In genomic region chr13:27257648-27258253, GRCh38 we compare ENCODE assay signal across 1 cellular context.
TF ChIP-seq lines count a peak whose summit lies in the region.

No MANE protein-coding gene starts in this region.

TF ChIP-seq in HepG2, 621 proteins besides CTCF, POLR2A, EP300 and RAD21:
- TF ChIP-seq ZNF678 (CRISPR knock-in tag; IDR thresholded peaks at IDR 0.05) (no peak), ZC3H4 (CRISPR knock-in tag; IDR thresholded peaks at IDR 0.05; ENCODE audit: borderline replicate concordance) (peak; percentile 91), ZHX2 (IDR thresholded peaks at IDR 0.05; ENCODE audit: low read depth) (no peak), ZHX2 (CRISPR knock-in tag; IDR thresholded peaks at IDR 0.05; ENCODE audit: borderline replicate concordance) (no peak), GABPA (IDR thresholded peaks at IDR 0.05; ENCODE audit: low read depth, low read length) (no peak), GABPA (CRISPR knock-in tag; IDR thresholded peaks at IDR 0.05; ENCODE audit: low read depth) (no peak), TRAFD1 (CRISPR knock-in tag; IDR thresholded peaks at IDR 0.05; ENCODE audit: borderline replicate concordance) (no peak), JUNB (CRISPR knock-in tag; IDR thresholded peaks at IDR 0.05; ENCODE audit: borderline replicate concordance) (0 out of 2 replicates have a peak, but pooled peaks have one; percentile 35), POLR2AphosphoS2 (IDR thresholded peaks at IDR 0.05; ENCODE audit: low read depth, low read length) (peak; percentile 92), ZC3H13 (CRISPR knock-in tag; IDR thresholded peaks at IDR 0.05) (peak; percentile 42; the same call in 1 of the 2 replicates), PAF1 (CRISPR knock-in tag; IDR thresholded peaks at IDR 0.05) (0 out of 2 replicates have a peak, but pooled peaks have one; percentile 73), RBFOX2 (IDR thresholded peaks at IDR 0.05; ENCODE audit: low read depth, low read length) (peak; percentile 57; the same call in 1 of the 2 replicates), MBNL3 (CRISPR knock-in tag; conservative IDR thresholded peaks at IDR 0.05) (no peak), POLR2G (IDR thresholded peaks at IDR 0.05; ENCODE audit: low read depth, low read length) (peak; percentile 47), AGO2 (optimal IDR thresholded peaks at IDR 0.05; ENCODE audit: low read depth, low read length) (peak; percentile 40), POLR2AphosphoS5 (IDR thresholded peaks at IDR 0.05; ENCODE audit: low read depth, low read length) (peak; percentile 68), HMG20B (CRISPR knock-in tag; conservative IDR thresholded peaks at IDR 0.05) (no peak), CBFB (CRISPR knock-in tag; IDR thresholded peaks at IDR 0.05) (no peak), RBM22 (optimal IDR thresholded peaks at IDR 0.05; ENCODE audit: low read length) (peak; percentile 95)
